Comparison of ENCODE assay signal across 16 cellular contexts in genomic region chr4:77845929-77846328, GRCh38. TPM values are rescaled to one million over a fixed set of nuclear protein-coding genes. Genes with fewer than 3 reads are reported as not detected.
DNase-seq lines count a peak whose midpoint lies in the region; ATAC-seq and TF ChIP-seq lines count a peak whose summit lies in the region.
"Had no signal": no experiment of that assay in that cellular context is flagged by ENCODE, and none has a peak within 500 bp of the region (broad histone marks: within the 10 kb centered on the region; RNA-seq: fewer than 3 reads in every experiment).

No MANE protein-coding gene starts in this region.

- no peak for TF ChIP-seq CTCF in body of pancreas (IDR thresholded peaks at IDR 0.05)

- H3K4me3 ChIP-seq in body of pancreas: no peak overlapping the region
- H3K4me3 ChIP-seq: GM23338 had no signal

- peaks cover 3% of the 10 kb centered on the region for H3K36me3 Mint-ChIP-seq in activated CD4-positive, alpha-beta memory T cell treated with anti-CD3 and anti-CD28 coated beads for 36 hours
- H3K36me3 Mint-ChIP-seq in activated CD4-positive, alpha-beta memory T cell treated with anti-CD3 and anti-CD28 coated beads, Interleukin-2, amount 10 ng/mL, durations not matched to agents 7 days and 5 days (ENCODE audit: low read depth): no peaks in the 10 kb centered on the region
- no peaks in the 10 kb centered on the region for H3K36me3 Mint-ChIP-seq in activated naive CD4-positive, alpha-beta T cell treated with anti-CD3 and anti-CD28 coated beads for 36 hours (ENCODE audit: low read depth)
- H3K36me3 Mint-ChIP-seq in activated naive CD4-positive, alpha-beta T cell treated with anti-CD3 and anti-CD28 coated beads, Interleukin-2, amount 10 ng/mL, durations not matched to agents 7 days and 5 days: no peaks in the 10 kb centered on the region
- no peaks in the 10 kb centered on the region for H3K36me3 Mint-ChIP-seq in activated T-helper 2 cell treated with anti-CD3 and anti-CD28 coated beads, Interferon-gamma antibody, Interleukin-2, Interleukin-4, amounts not matched to agents 10 μg/mL and 5 μg/mL and 100 μg/mL, durations not matched to agents 14 hours and 24 hours and 36 hours (ENCODE audit: low read depth)
- H3K36me3 Mint-ChIP-seq: CD4-positive, alpha-beta memory T cell had no signal

- no peak overlapping the region for H3K27ac ChIP-seq in body of pancreas

- ATAC-seq in body of pancreas: no peak
- ATAC-seq: GM23338, HCT116 had no signal

- H3K4me1 ChIP-seq in body of pancreas: no peaks in the 10 kb centered on the region

- 78 to 79% methylated on average over 3 of the region's 3 CpGs for WGBS in body of pancreas, 2 donors

- intact Hi-C loops in activated CD4-positive, alpha-beta memory T cell treated with anti-CD3 and anti-CD28 coated beads for 36 hours (cut with micrococcal nuclease): loop anchor here (1.0 kb wide), 3 partner anchors 8 to 25 kb away; no protein-coding TSS in a partner anchor
- intact Hi-C loops in activated naive CD4-positive, alpha-beta T cell treated with anti-CD3 and anti-CD28 coated beads for 36 hours (cut with micrococcal nuclease): loop anchor here (1.0 kb wide), 2 partner anchors 7 to 11 kb away; no protein-coding TSS in a partner anchor
- intact Hi-C loops in activated T-helper 2 cell treated with anti-CD3 and anti-CD28 coated beads, Interferon-gamma antibody, Interleukin-2, Interleukin-4, amounts not matched to agents 10 μg/mL and 5 μg/mL and 100 μg/mL, durations not matched to agents 14 hours and 24 hours and 36 hours (cut with micrococcal nuclease): loop anchor here (1.0 kb wide), 2 partner anchors 8 to 15 kb away; no protein-coding TSS in a partner anchor
- intact Hi-C loops in body of pancreas (cut with DNase I): no loop called here

- DNase-seq in activated CD4-positive, alpha-beta memory T cell treated with anti-CD3 and anti-CD28 coated beads for 36 hours: no peak
- DNase-seq in activated CD4-positive, alpha-beta memory T cell treated with anti-CD3 and anti-CD28 coated beads, Interleukin-2, amount 10 ng/mL, durations not matched to agents 7 days and 5 days: no peak
- DNase-seq in activated naive CD4-positive, alpha-beta T cell treated with anti-CD3 and anti-CD28 coated beads for 36 hours: no peak
- no peak for DNase-seq in activated naive CD4-positive, alpha-beta T cell treated with anti-CD3 and anti-CD28 coated beads, Interleukin-2, amount 10 ng/mL, durations not matched to agents 7 days and 5 days
- no peak for DNase-seq in activated T-helper 2 cell treated with anti-CD3 and anti-CD28 coated beads, Interferon-gamma antibody, Interleukin-2, Interleukin-4, amounts not matched to agents 10 μg/mL and 5 μg/mL and 100 μg/mL, durations not matched to agents 14 hours and 24 hours and 36 hours (ENCODE audit: low spot score)
- DNase-seq in body of pancreas: no peak
- DNase-seq: C1 segment of cervical spinal cord; Calu3; CD4-positive, alpha-beta memory T cell; COR-L47; DMS53; DMS79 treated with DMSO at 0.1 percent for 48 hours; GF-D8; H9 had no signal

- CTCF ChIA-PET in activated CD4-positive, alpha-beta memory T cell treated with anti-CD3 and anti-CD28 coated beads for 36 hours (lab: Charles Lee): interaction anchor here (1.3 kb wide), 1 partner anchor 15 kb away, joined by 4 read pairs; no protein-coding TSS in a partner anchor
- CTCF ChIA-PET in activated CD4-positive, alpha-beta memory T cell treated with anti-CD3 and anti-CD28 coated beads, Interleukin-2, amount 10 ng/mL, durations not matched to agents 7 days and 5 days (lab: Charles Lee): interaction anchor here (1.0 to 1.3 kb wide), 2 partner anchors 16 to 26 kb away, joined by 3 to 6 read pairs; partner anchors contain the start of gene MRPL1
- CTCF ChIA-PET in activated naive CD4-positive, alpha-beta T cell treated with anti-CD3 and anti-CD28 coated beads for 36 hours (lab: Charles Lee): interaction anchor here (0.9 to 1.8 kb wide), 2 partner anchors 10 kb away, joined by 4 to 10 read pairs; no protein-coding TSS in a partner anchor
- CTCF ChIA-PET in activated naive CD4-positive, alpha-beta T cell treated with anti-CD3 and anti-CD28 coated beads, Interleukin-2, amount 10 ng/mL, durations not matched to agents 7 days and 5 days (lab: Charles Lee): interaction anchor here (0.8 to 1.3 kb wide), 2 partner anchors 13 to 227 kb away, joined by 3 to 4 read pairs; no protein-coding TSS in a partner anchor

- no peaks in the 10 kb centered on the region for H3K36me3 ChIP-seq in body of pancreas (replicated peaks in 1 of 2; ENCODE audit: insufficient read depth in 1 of 2, low read depth in 2 of 2)

- no peaks in the 10 kb centered on the region for H3K9me3 Mint-ChIP-seq in activated CD4-positive, alpha-beta memory T cell treated with anti-CD3 and anti-CD28 coated beads for 36 hours
- H3K9me3 Mint-ChIP-seq in activated CD4-positive, alpha-beta memory T cell treated with anti-CD3 and anti-CD28 coated beads, Interleukin-2, amount 10 ng/mL, durations not matched to agents 7 days and 5 days: no peaks in the 10 kb centered on the region
- H3K9me3 Mint-ChIP-seq in activated naive CD4-positive, alpha-beta T cell treated with anti-CD3 and anti-CD28 coated beads for 36 hours: no peaks in the 10 kb centered on the region
- peaks cover 2% of the 10 kb centered on the region for H3K9me3 Mint-ChIP-seq in activated naive CD4-positive, alpha-beta T cell treated with anti-CD3 and anti-CD28 coated beads, Interleukin-2, amount 10 ng/mL, durations not matched to agents 7 days and 5 days
- H3K9me3 Mint-ChIP-seq in activated T-helper 2 cell treated with anti-CD3 and anti-CD28 coated beads, Interferon-gamma antibody, Interleukin-2, Interleukin-4, amounts not matched to agents 10 μg/mL and 5 μg/mL and 100 μg/mL, durations not matched to agents 14 hours and 24 hours and 36 hours: no peaks in the 10 kb centered on the region
- H3K9me3 Mint-ChIP-seq: CD4-positive, alpha-beta memory T cell; GM23338; H9 had no signal

- TF ChIP-seq POLR2A in body of pancreas (IDR thresholded peaks at IDR 0.05): no peak

- no peaks in the 10 kb centered on the region for H3K9me3 ChIP-seq in body of pancreas

- H3K4me3 Mint-ChIP-seq in activated CD4-positive, alpha-beta memory T cell treated with anti-CD3 and anti-CD28 coated beads for 36 hours: peak overlapping the region; percentile 12
- no peak overlapping the region for H3K4me3 Mint-ChIP-seq in activated CD4-positive, alpha-beta memory T cell treated with anti-CD3 and anti-CD28 coated beads, Interleukin-2, amount 10 ng/mL, durations not matched to agents 7 days and 5 days
- no peak overlapping the region for H3K4me3 Mint-ChIP-seq in activated naive CD4-positive, alpha-beta T cell treated with anti-CD3 and anti-CD28 coated beads for 36 hours
- no peak overlapping the region for H3K4me3 Mint-ChIP-seq in activated naive CD4-positive, alpha-beta T cell treated with anti-CD3 and anti-CD28 coated beads, Interleukin-2, amount 10 ng/mL, durations not matched to agents 7 days and 5 days
- no peak overlapping the region for H3K4me3 Mint-ChIP-seq in activated T-helper 2 cell treated with anti-CD3 and anti-CD28 coated beads, Interferon-gamma antibody, Interleukin-2, Interleukin-4, amounts not matched to agents 10 μg/mL and 5 μg/mL and 100 μg/mL, durations not matched to agents 14 hours and 24 hours and 36 hours (ENCODE audit: low read depth)
- H3K4me3 Mint-ChIP-seq: CD4-positive, alpha-beta memory T cell; GM23338; H9 had no signal

- H3K27me3 Mint-ChIP-seq in activated CD4-positive, alpha-beta memory T cell treated with anti-CD3 and anti-CD28 coated beads for 36 hours: no peaks in the 10 kb centered on the region
- H3K27me3 Mint-ChIP-seq in activated CD4-positive, alpha-beta memory T cell treated with anti-CD3 and anti-CD28 coated beads, Interleukin-2, amount 10 ng/mL, durations not matched to agents 7 days and 5 days: no peaks in the 10 kb centered on the region
- H3K27me3 Mint-ChIP-seq in activated naive CD4-positive, alpha-beta T cell treated with anti-CD3 and anti-CD28 coated beads for 36 hours (ENCODE audit: low read depth): no peaks in the 10 kb centered on the region
- peaks cover 11% of the 10 kb centered on the region for H3K27me3 Mint-ChIP-seq in activated naive CD4-positive, alpha-beta T cell treated with anti-CD3 and anti-CD28 coated beads, Interleukin-2, amount 10 ng/mL, durations not matched to agents 7 days and 5 days
- no peaks in the 10 kb centered on the region for H3K27me3 Mint-ChIP-seq in activated T-helper 2 cell treated with anti-CD3 and anti-CD28 coated beads, Interferon-gamma antibody, Interleukin-2, Interleukin-4, amounts not matched to agents 10 μg/mL and 5 μg/mL and 100 μg/mL, durations not matched to agents 14 hours and 24 hours and 36 hours (ENCODE audit: low read depth)
- H3K27me3 Mint-ChIP-seq: CD4-positive, alpha-beta memory T cell had no signal

- H3K27ac Mint-ChIP-seq in activated CD4-positive, alpha-beta memory T cell treated with anti-CD3 and anti-CD28 coated beads for 36 hours: peak overlapping the region; percentile 83
- H3K27ac Mint-ChIP-seq in activated CD4-positive, alpha-beta memory T cell treated with anti-CD3 and anti-CD28 coated beads, Interleukin-2, amount 10 ng/mL, durations not matched to agents 7 days and 5 days: no peak overlapping the region
- peak overlapping the region; percentile 41 for H3K27ac Mint-ChIP-seq in activated naive CD4-positive, alpha-beta T cell treated with anti-CD3 and anti-CD28 coated beads for 36 hours
- no peak overlapping the region for H3K27ac Mint-ChIP-seq in activated naive CD4-positive, alpha-beta T cell treated with anti-CD3 and anti-CD28 coated beads, Interleukin-2, amount 10 ng/mL, durations not matched to agents 7 days and 5 days
- peak overlapping the region; percentile 69 for H3K27ac Mint-ChIP-seq in activated T-helper 2 cell treated with anti-CD3 and anti-CD28 coated beads, Interferon-gamma antibody, Interleukin-2, Interleukin-4, amounts not matched to agents 10 μg/mL and 5 μg/mL and 100 μg/mL, durations not matched to agents 14 hours and 24 hours and 36 hours
- H3K27ac Mint-ChIP-seq: CD4-positive, alpha-beta memory T cell; GM23338 had no signal

- H3K27me3 ChIP-seq in body of pancreas: no peaks in the 10 kb centered on the region

- POLR2A ChIA-PET in activated CD4-positive, alpha-beta memory T cell treated with anti-CD3 and anti-CD28 coated beads for 36 hours (lab: Charles Lee): interaction anchor here (1.2 to 3.1 kb wide), 2 partner anchors 16 to 28 kb away, joined by 4 to 14 read pairs; partner anchors contain the start of gene MRPL1
- POLR2A ChIA-PET in activated CD4-positive, alpha-beta memory T cell treated with anti-CD3 and anti-CD28 coated beads, Interleukin-2, amount 10 ng/mL, durations not matched to agents 7 days and 5 days (lab: Charles Lee): interaction anchor here (1.0 to 2.7 kb wide), 4 partner anchors 13 to 26 kb away, joined by 4 to 17 read pairs (median 6); partner anchors contain the start of gene MRPL1

- H3K4me1 Mint-ChIP-seq in activated CD4-positive, alpha-beta memory T cell treated with anti-CD3 and anti-CD28 coated beads for 36 hours (ENCODE audit: low read depth): peaks cover 25% of the 10 kb centered on the region
- peaks cover 12% of the 10 kb centered on the region for H3K4me1 Mint-ChIP-seq in activated CD4-positive, alpha-beta memory T cell treated with anti-CD3 and anti-CD28 coated beads, Interleukin-2, amount 10 ng/mL, durations not matched to agents 7 days and 5 days
- peaks cover 22% of the 10 kb centered on the region for H3K4me1 Mint-ChIP-seq in activated naive CD4-positive, alpha-beta T cell treated with anti-CD3 and anti-CD28 coated beads for 36 hours (ENCODE audit: low read depth)
- peaks cover 7% of the 10 kb centered on the region for H3K4me1 Mint-ChIP-seq in activated naive CD4-positive, alpha-beta T cell treated with anti-CD3 and anti-CD28 coated beads, Interleukin-2, amount 10 ng/mL, durations not matched to agents 7 days and 5 days
- H3K4me1 Mint-ChIP-seq in activated T-helper 2 cell treated with anti-CD3 and anti-CD28 coated beads, Interferon-gamma antibody, Interleukin-2, Interleukin-4, amounts not matched to agents 10 μg/mL and 5 μg/mL and 100 μg/mL, durations not matched to agents 14 hours and 24 hours and 36 hours (ENCODE audit: low read depth): peaks cover 23% of the 10 kb centered on the region

RNA-seq across cellular contexts. Expression of gene MRPL1, which starts 16.7 kb away (rescaled TPM):
- total RNA-seq in activated CD4-positive, alpha-beta memory T cell treated with anti-CD3 and anti-CD28 coated beads for 36 hours: 10 to 100 TPM; 46.2 to 51.1 TPM
- total RNA-seq in activated CD4-positive, alpha-beta memory T cell treated with anti-CD3 and anti-CD28 coated beads, Interleukin-2, amount 10 ng/mL, durations not matched to agents 7 days and 5 days: 10 to 100 TPM; 19.7 to 25.4 TPM
- total RNA-seq in activated naive CD4-positive, alpha-beta T cell treated with anti-CD3 and anti-CD28 coated beads for 36 hours: 10 to 100 TPM; 37.5 to 39.8 TPM
- 50.6 and 60.3 TPM in 2 replicates for total RNA-seq in activated T-helper 2 cell treated with anti-CD3 and anti-CD28 coated beads, Interferon-gamma antibody, Interleukin-2, Interleukin-4, amounts not matched to agents 10 μg/mL and 5 μg/mL and 100 μg/mL, durations not matched to agents 14 hours and 24 hours and 36 hours
- 10 to 100 TPM; 12.2 to 23.4 TPM for total RNA-seq in body of pancreas

RNA-seq across cellular contexts. Expression of gene CNOT6L, which starts 26.8 kb away (rescaled TPM):
- total RNA-seq in activated CD4-positive, alpha-beta memory T cell treated with anti-CD3 and anti-CD28 coated beads for 36 hours: 100 to 1,000 TPM; 106 to 111 TPM
- total RNA-seq in activated CD4-positive, alpha-beta memory T cell treated with anti-CD3 and anti-CD28 coated beads, Interleukin-2, amount 10 ng/mL, durations not matched to agents 7 days and 5 days: 100 to 1,000 TPM; 119 to 122 TPM
- 100 to 1,000 TPM; 108 TPM for total RNA-seq in activated naive CD4-positive, alpha-beta T cell treated with anti-CD3 and anti-CD28 coated beads for 36 hours
- total RNA-seq in activated T-helper 2 cell treated with anti-CD3 and anti-CD28 coated beads, Interferon-gamma antibody, Interleukin-2, Interleukin-4, amounts not matched to agents 10 μg/mL and 5 μg/mL and 100 μg/mL, durations not matched to agents 14 hours and 24 hours and 36 hours: 94.8 and 105 TPM in 2 replicates
- 10 to 100 TPM; 17.5 to 19.2 TPM for total RNA-seq in body of pancreas

Comparison
In these comparisons a context has a peak if more than half of its experiments do, and no peak if none do; other contexts are left out.
1. H3K27ac Mint-ChIP-seq: peak in activated CD4-positive, alpha-beta memory T cell treated with anti-CD3 and anti-CD28 coated beads for 36 hours (single experiment), activated naive CD4-positive, alpha-beta T cell treated with anti-CD3 and anti-CD28 coated beads for 36 hours (single experiment) and activated T-helper 2 cell treated with anti-CD3 and anti-CD28 coated beads, Interferon-gamma antibody, Interleukin-2, Interleukin-4, amounts not matched to agents 10 μg/mL and 5 μg/mL and 100 μg/mL, durations not matched to agents 14 hours and 24 hours and 36 hours (single experiment); none in activated CD4-positive, alpha-beta memory T cell treated with anti-CD3 and anti-CD28 coated beads, Interleukin-2, amount 10 ng/mL, durations not matched to agents 7 days and 5 days (single experiment) and activated naive CD4-positive, alpha-beta T cell treated with anti-CD3 and anti-CD28 coated beads, Interleukin-2, amount 10 ng/mL, durations not matched to agents 7 days and 5 days (single experiment).